ENCODE assay signal across 6 cellular contexts in genomic region chr17:7437369-7437863, GRCh38.
A peak's percentile ranks its signal among the peaks of the same experiment; 100 is the strongest.
DNase-seq lines count a peak whose midpoint lies in the region; TF ChIP-seq lines count a peak whose summit lies in the region.

No MANE protein-coding gene starts in this region.

- no peaks in the 10 kb centered on the region for H3K9me3 ChIP-seq in iPS-18a (ENCODE audit: control insufficient read depth, low read depth, low read length)

- peaks cover 56% of the 10 kb centered on the region for H3K27me3 ChIP-seq in iPS-18a (ENCODE audit: control insufficient read depth, insufficient read depth, low read length)

- TF ChIP-seq CTCF in 22Rv1 (IDR thresholded peaks at IDR 0.05) (no peak), RWPE1 (conservative IDR thresholded peaks at IDR 0.05; ENCODE audit: low read depth) (no peak; the same call in 1 of the 2 replicates)

- no peaks in the 10 kb centered on the region for H3K36me3 ChIP-seq in iPS-18a (ENCODE audit: control insufficient read depth, low read depth, low read length)

- CTCF ChIA-PET in RWPE1 (lab: Yijun Ruan, JAX): interaction anchor here (0.6 to 4.3 kb wide), 23 partner anchors 15 to 199 kb away, joined by 3 to 28 read pairs (median 5); partner anchors contain the start of genes SENP3, SOX15, TMEM256 and TNFSF13

- no peak for DNase-seq in RWPE1 (ENCODE audit: low spot score)
- no peak for DNase-seq in NOMO-1 treated with DMSO at 0.1 percent for 48 hours (lab: John Stamatoyannopoulos, UW; ENCODE audit: unreplicated experiment)
- no peak for DNase-seq in SW 1271 (lab: John Stamatoyannopoulos, UW)
- no peak for DNase-seq in stimulated activated CD4-positive, alpha-beta T cell treated with anti-CD3 and anti-CD28 coated beads, Interleukin-4, amount 100 ng/mL, for 24 hours

- POLR2A ChIA-PET in RWPE1 (lab: Yijun Ruan, JAX; ENCODE audit: low non-redundant PET): interaction anchor here (0.6 to 1.1 kb wide), 3 partner anchors 29 to 48 kb away, joined by 3 to 4 read pairs (median 4); no protein-coding TSS in a partner anchor

- H3K4me1 ChIP-seq in iPS-18a (ENCODE audit: control insufficient read depth, low read depth, low read length): peaks cover 23% of the 10 kb centered on the region

- H3K27ac ChIP-seq in 22Rv1 (peak overlapping the region; percentile 92), RWPE1 (peak overlapping the region; percentile 92), iPS-18a (ENCODE audit: low read length) (no peak overlapping the region)

- no peak overlapping the region for H3K9ac ChIP-seq in iPS-18a (ENCODE audit: low read length)

- peak overlapping the region; percentile 91 for H3K4me3 ChIP-seq in iPS-18a (ENCODE audit: low read length)
